Comparison of ENCODE assay signal across 33 cellular contexts in the genomic region with DNA sequence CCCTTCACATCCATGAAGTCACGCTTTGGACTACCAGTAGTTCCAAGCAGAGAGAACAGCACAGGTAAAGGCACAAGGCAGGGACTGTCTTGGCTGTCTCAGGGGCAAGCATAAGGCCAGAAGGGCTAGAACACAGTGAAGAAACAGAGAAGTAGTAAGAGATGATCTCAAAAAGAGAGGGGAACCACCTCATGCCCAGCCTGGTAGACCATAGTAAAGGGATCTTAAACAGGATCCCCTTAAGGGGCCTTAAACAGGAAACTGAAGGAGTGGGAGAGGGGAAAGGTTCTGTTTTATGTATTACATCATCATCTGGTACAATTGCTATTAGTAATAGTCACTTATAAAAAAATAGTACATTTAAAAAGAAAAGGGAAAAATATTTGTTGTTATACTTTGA.
"Had no signal": no experiment of that assay in that cellular context is flagged by ENCODE, and none has a peak within 500 bp of the region (broad histone marks: within the 10 kb centered on the region; RNA-seq: fewer than 3 reads in every experiment).

No MANE protein-coding gene starts in this region.

- H3K27me3 Mint-ChIP-seq: activated B cell treated with CpG ODN at 0.5 μM for 24 hours; activated CD4-positive, alpha-beta memory T cell treated with anti-CD3 and anti-CD28 coated beads for 36 hours; activated CD4-positive, alpha-beta T cell treated with anti-CD3 and anti-CD28 coated beads, Interleukin-2, amount 10 ng/mL, durations not matched to agents 24 days and 14 days; activated CD8-positive, alpha-beta memory T cell treated with anti-CD3 and anti-CD28 coated beads, Interleukin-2, amount 10 ng/mL, durations not matched to agents 7 days and 5 days; activated naive CD8-positive, alpha-beta T cell treated with anti-CD3 and anti-CD28 coated beads, Interleukin-2, amount 10 ng/mL, durations not matched to agents 7 days and 5 days had no signal

- ATAC-seq: activated CD4-positive, CD25-positive, alpha-beta regulatory T cell treated with anti-CD3 and anti-CD28 coated beads, Interleukin-2, amount 50 U/mL, for 24 hours; activated CD8-positive, alpha-beta memory T cell treated with anti-CD3 and anti-CD28 coated beads, Interleukin-2, amount 10 ng/mL, durations not matched to agents 7 days and 5 days; activated CD8-positive, alpha-beta T cell treated with anti-CD3 and anti-CD28 coated beads, Interleukin-2, amount 10 ng/mL, durations not matched to agents 7 days and 5 days; activated naive CD4-positive, alpha-beta T cell treated with anti-CD3 and anti-CD28 coated beads, Interleukin-2, amount 50 U/mL, for 72 hours; esophagus mucosa; gastroesophageal sphincter; T-helper 17 cell had no signal

- H3K4me1 Mint-ChIP-seq: activated B cell treated with CpG ODN at 0.5 μM for 24 hours; activated CD4-positive, alpha-beta T cell treated with anti-CD3 and anti-CD28 coated beads, Interleukin-2, amount 10 ng/mL, durations not matched to agents 24 days and 14 days; activated CD8-positive, alpha-beta memory T cell treated with anti-CD3 and anti-CD28 coated beads, Interleukin-2, amount 10 ng/mL, durations not matched to agents 7 days and 5 days; activated naive CD8-positive, alpha-beta T cell treated with anti-CD3 and anti-CD28 coated beads, Interleukin-2, amount 10 ng/mL, durations not matched to agents 7 days and 5 days; endodermal cell; T-helper 17 cell had no signal

- H3K9me3 Mint-ChIP-seq: activated B cell treated with CpG ODN at 0.5 μM for 24 hours; activated CD4-positive, alpha-beta memory T cell treated with anti-CD3 and anti-CD28 coated beads for 36 hours; activated CD4-positive, alpha-beta T cell treated with anti-CD3 and anti-CD28 coated beads, Interleukin-2, amount 10 ng/mL, durations not matched to agents 24 days and 14 days; activated naive CD4-positive, alpha-beta T cell treated with anti-CD3 and anti-CD28 coated beads for 36 hours; activated naive CD4-positive, alpha-beta T cell treated with anti-CD3 and anti-CD28 coated beads, Interleukin-2, amount 50 U/mL, for 72 hours; activated naive CD8-positive, alpha-beta T cell treated with anti-CD3 and anti-CD28 coated beads, Interleukin-2, amount 10 ng/mL, durations not matched to agents 7 days and 5 days; activated T-helper 1 cell treated with anti-CD3 and anti-CD28 coated beads, Interleukin-12 subunit alpha, Interleukin-12 subunit beta, Interleukin-2, Interleukin-4 antibody, amounts not matched to agents 30 ng/mL and 10 ng/mL and 1 ng/mL, durations not matched to agents 14 hours and 24 hours and 36 hours; activated T-helper 2 cell treated with anti-CD3 and anti-CD28 coated beads, Interferon-gamma antibody, Interleukin-2, Interleukin-4, amounts not matched to agents 10 μg/mL and 5 μg/mL and 100 μg/mL, durations not matched to agents 14 hours and 24 hours and 36 hours; brain; endodermal cell; T-helper 2 cell treated with Interferon-gamma antibody and Interleukin-4, amounts not matched to agents 5 μg/mL and 100 μg/mL, for 36 hours had no signal

- H3K27ac ChIP-seq: ascending aorta, breast epithelium, cardiac muscle cell, colonic mucosa, dorsolateral prefrontal cortex, gastroesophageal sphincter, WERI-Rb-1 had no signal

- H3K36me3 Mint-ChIP-seq: activated CD4-positive, alpha-beta memory T cell treated with anti-CD3 and anti-CD28 coated beads for 36 hours; activated CD8-positive, alpha-beta memory T cell treated with anti-CD3 and anti-CD28 coated beads, Interleukin-2, amount 10 ng/mL, durations not matched to agents 7 days and 5 days; activated naive CD4-positive, alpha-beta T cell treated with anti-CD3 and anti-CD28 coated beads, Interleukin-2, amount 50 U/mL, for 72 hours; activated naive CD8-positive, alpha-beta T cell treated with anti-CD3 and anti-CD28 coated beads, Interleukin-2, amount 10 ng/mL, durations not matched to agents 7 days and 5 days; brain had no signal

- H3K36me3 ChIP-seq: ascending aorta, breast epithelium, cardiac muscle cell, colonic mucosa, gastroesophageal sphincter, WERI-Rb-1 had no signal

- H3K4me3 ChIP-seq: ascending aorta, breast epithelium, cardiac muscle cell, colonic mucosa, dorsolateral prefrontal cortex, gastroesophageal sphincter had no signal

- H3K4me3 Mint-ChIP-seq: activated B cell treated with CpG ODN at 0.5 μM for 24 hours; activated CD4-positive, alpha-beta memory T cell treated with anti-CD3 and anti-CD28 coated beads for 36 hours; activated CD4-positive, alpha-beta T cell treated with anti-CD3 and anti-CD28 coated beads, Interleukin-2, amount 10 ng/mL, durations not matched to agents 24 days and 14 days; activated CD8-positive, alpha-beta memory T cell treated with anti-CD3 and anti-CD28 coated beads, Interleukin-2, amount 10 ng/mL, durations not matched to agents 7 days and 5 days; activated CD8-positive, alpha-beta T cell treated with anti-CD3 and anti-CD28 coated beads, Interleukin-2, amount 10 ng/mL, durations not matched to agents 7 days and 5 days; activated naive CD4-positive, alpha-beta T cell treated with anti-CD3 and anti-CD28 coated beads for 36 hours; activated naive CD8-positive, alpha-beta T cell treated with anti-CD3 and anti-CD28 coated beads, Interleukin-2, amount 10 ng/mL, durations not matched to agents 7 days and 5 days; activated T-helper 1 cell treated with anti-CD3 and anti-CD28 coated beads, Interleukin-12 subunit alpha, Interleukin-12 subunit beta, Interleukin-2, Interleukin-4 antibody, amounts not matched to agents 30 ng/mL and 10 ng/mL and 1 ng/mL, durations not matched to agents 14 hours and 24 hours and 36 hours; brain; endodermal cell; T-helper 17 cell; T-helper 2 cell treated with Interferon-gamma antibody and Interleukin-4, amounts not matched to agents 5 μg/mL and 100 μg/mL, for 36 hours had no signal

- H3K4me1 ChIP-seq: ascending aorta, breast epithelium, colonic mucosa, gastroesophageal sphincter had no signal

- H3K27me3 ChIP-seq: ascending aorta, breast epithelium, cardiac muscle cell, colonic mucosa, dorsolateral prefrontal cortex, gastroesophageal sphincter had no signal

- DNase-seq: activated B cell treated with CpG ODN at 0.5 μM for 24 hours; activated CD4-positive, alpha-beta memory T cell treated with anti-CD3 and anti-CD28 coated beads for 36 hours; activated CD4-positive, alpha-beta T cell treated with anti-CD3 and anti-CD28 coated beads, Interleukin-2, amount 10 ng/mL, durations not matched to agents 24 days and 14 days; activated CD8-positive, alpha-beta memory T cell treated with anti-CD3 and anti-CD28 coated beads, Interleukin-2, amount 10 ng/mL, durations not matched to agents 7 days and 5 days; activated CD8-positive, alpha-beta memory T cell treated with anti-CD3 and anti-CD28 coated beads, Interleukin-2, amount 50 U/mL, for 4 hours; activated CD8-positive, alpha-beta T cell treated with anti-CD3 and anti-CD28 coated beads, Interleukin-2, amount 10 ng/mL, durations not matched to agents 7 days and 5 days; activated effector memory CD4-positive, alpha-beta T cell treated with anti-CD3 and anti-CD28 coated beads, Interleukin-2, amount 50 U/mL, for 16 hours; activated naive CD4-positive, alpha-beta T cell treated with anti-CD3 and anti-CD28 coated beads for 36 hours; activated naive CD8-positive, alpha-beta T cell treated with anti-CD3 and anti-CD28 coated beads, Interleukin-2, amount 10 ng/mL, durations not matched to agents 7 days and 5 days; activated T-cell treated with anti-CD3 and anti-CD28 coated beads, Interleukin-2, amount 50 U/mL, for 1 hour; activated T-cell treated with anti-CD3 and anti-CD28 coated beads, Interleukin-2, amount 50 U/mL, for 48 hours; central memory CD4-positive, alpha-beta T cell; cerebellar nuclear complex; colonic mucosa; dorsolateral prefrontal cortex; effector memory CD4-positive, alpha-beta T cell; endodermal cell; foreskin melanocyte; T-helper 1 cell; T-helper 17 cell; T1000; WERI-Rb-1 had no signal

- H3K9me3 ChIP-seq: ascending aorta, breast epithelium, colonic mucosa, gastroesophageal sphincter had no signal

- H3K27ac Mint-ChIP-seq: activated B cell treated with CpG ODN at 0.5 μM for 24 hours; activated CD4-positive, alpha-beta memory T cell treated with anti-CD3 and anti-CD28 coated beads for 36 hours; activated CD4-positive, alpha-beta T cell treated with anti-CD3 and anti-CD28 coated beads, Interleukin-2, amount 10 ng/mL, durations not matched to agents 24 days and 14 days; activated CD8-positive, alpha-beta memory T cell treated with anti-CD3 and anti-CD28 coated beads, Interleukin-2, amount 10 ng/mL, durations not matched to agents 7 days and 5 days; activated CD8-positive, alpha-beta T cell treated with anti-CD3 and anti-CD28 coated beads, Interleukin-2, amount 10 ng/mL, durations not matched to agents 7 days and 5 days; activated naive CD4-positive, alpha-beta T cell treated with anti-CD3 and anti-CD28 coated beads for 36 hours; activated naive CD4-positive, alpha-beta T cell treated with anti-CD3 and anti-CD28 coated beads, Interleukin-2, amount 50 U/mL, for 72 hours; activated naive CD8-positive, alpha-beta T cell treated with anti-CD3 and anti-CD28 coated beads, Interleukin-2, amount 10 ng/mL, durations not matched to agents 7 days and 5 days; activated T-helper 1 cell treated with anti-CD3 and anti-CD28 coated beads, Interleukin-12 subunit alpha, Interleukin-12 subunit beta, Interleukin-2, Interleukin-4 antibody, amounts not matched to agents 30 ng/mL and 10 ng/mL and 1 ng/mL, durations not matched to agents 14 hours and 24 hours and 36 hours; activated T-helper 2 cell treated with anti-CD3 and anti-CD28 coated beads, Interferon-gamma antibody, Interleukin-2, Interleukin-4, amounts not matched to agents 10 μg/mL and 5 μg/mL and 100 μg/mL, durations not matched to agents 14 hours and 24 hours and 36 hours; brain; endodermal cell; T-helper 17 cell; T-helper 2 cell treated with Interferon-gamma antibody and Interleukin-4, amounts not matched to agents 5 μg/mL and 100 μg/mL, for 36 hours had no signal
